ENCODE assay signal across 8 cellular contexts in the genomic region with DNA sequence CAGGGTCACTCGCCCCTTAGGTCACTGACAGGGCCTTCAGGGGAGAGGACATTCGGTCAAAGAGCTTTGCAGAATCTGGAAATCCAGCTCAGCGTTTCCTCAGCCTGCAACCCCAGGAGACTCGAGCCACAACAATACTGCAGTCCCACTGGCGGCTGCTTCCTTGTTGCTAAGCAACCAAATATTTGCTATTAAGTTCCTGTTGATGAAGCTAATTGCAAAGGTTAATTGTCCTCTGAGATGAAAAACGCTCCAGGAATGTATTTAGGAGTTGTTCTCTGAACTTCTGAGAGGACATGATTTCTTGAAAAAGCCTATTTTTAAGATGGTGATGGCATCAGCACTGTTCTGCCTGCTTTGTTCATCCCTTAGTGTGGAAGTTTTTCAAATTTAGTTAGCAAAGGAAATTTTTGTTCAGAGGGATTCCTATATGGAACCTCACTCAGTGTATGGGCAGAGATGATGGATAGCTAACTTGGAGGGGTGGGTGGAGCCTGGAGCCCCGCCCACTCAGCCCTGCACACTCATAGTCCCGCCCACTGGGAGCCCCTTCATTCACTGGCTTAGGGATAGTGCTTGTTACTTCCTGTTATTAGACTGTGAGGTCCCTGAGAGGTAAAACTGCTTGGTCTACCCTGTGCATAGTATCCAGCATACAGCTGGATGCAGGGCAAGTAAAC.
DNase-seq lines count a peak whose midpoint lies in the region; ATAC-seq and TF ChIP-seq lines count a peak whose summit lies in the region.

No MANE protein-coding gene starts in this region.

- H4K20me1 ChIP-seq in DND-41 (ENCODE audit: insufficient read depth, low read length): no peaks in the 10 kb centered on the region; the same call in 1 of the 2 replicates

- peak; percentile 53 for DNase-seq in DND-41
- DNase-seq in NCI-H82 treated with DMSO at 0.1 percent for 48 hours (lab: John Stamatoyannopoulos, UW; ENCODE audit: unreplicated experiment): peak; percentile 1
- DNase-seq in coronary artery (ENCODE audit: low spot score): no peak
- no peak for DNase-seq in NCI-H1694 treated with DMSO at 0.1 percent for 48 hours (lab: John Stamatoyannopoulos, UW)

- H3K36me3 ChIP-seq in DND-41 (ENCODE audit: insufficient read depth, low read length): no peaks in the 10 kb centered on the region
- no peaks in the 10 kb centered on the region for H3K36me3 ChIP-seq in mucosa of stomach (ENCODE audit: control insufficient read depth, insufficient read depth, low read length)

- H3K9ac ChIP-seq in DND-41 (ENCODE audit: low read depth, low read length) (no peak overlapping the region), mucosa of stomach (ENCODE audit: low read length) (peak overlapping the region; percentile 48)

- H2AFZ ChIP-seq in DND-41 (ENCODE audit: low read depth, low read length): no peak overlapping the region

- no peaks in the 10 kb centered on the region for H3K4me1 ChIP-seq in DND-41 (ENCODE audit: insufficient read depth, low read length)
- peaks cover 19% of the 10 kb centered on the region for H3K4me1 ChIP-seq in mucosa of stomach (ENCODE audit: control insufficient read depth, insufficient read depth, low read length)

- H3K27ac ChIP-seq in DND-41 (ENCODE audit: low read length) (no peak overlapping the region), coronary artery (peak overlapping the region; percentile 65 to 80)

- ATAC-seq in DND-41 (ENCODE audit: insufficient read depth, low read depth): peak; percentile 84
- peak; percentile 70 for ATAC-seq in GM21619 (IDR thresholded peaks at IDR 0.05; ENCODE audit: unreplicated experiment)
- no peak for ATAC-seq in HG02571 (IDR thresholded peaks at IDR 0.05; ENCODE audit: unreplicated experiment)
- no peak for ATAC-seq in GM19023 (IDR thresholded peaks at IDR 0.05; ENCODE audit: unreplicated experiment)

- H3K4me3 ChIP-seq in DND-41 (ENCODE audit: low read depth in 1 of 2, low read length in 2 of 2) (no peak overlapping the region), coronary artery (no peak overlapping the region), mucosa of stomach (ENCODE audit: low read length) (no peak overlapping the region)

- no peaks in the 10 kb centered on the region for H3K27me3 ChIP-seq in DND-41 (ENCODE audit: insufficient read depth, low read length, poor library complexity)
- H3K27me3 ChIP-seq in mucosa of stomach (ENCODE audit: control insufficient read depth, insufficient read depth, low read length): no peaks in the 10 kb centered on the region

- H3K9me3 ChIP-seq in DND-41 (ENCODE audit: insufficient read depth, low read length, severe bottlenecking): no peaks in the 10 kb centered on the region
- H3K9me3 ChIP-seq in mucosa of stomach (ENCODE audit: control insufficient read depth, low read length): no peaks in the 10 kb centered on the region

- no peaks in the 10 kb centered on the region for H3K79me2 ChIP-seq in DND-41 (ENCODE audit: insufficient read depth, low read length)

- no peak overlapping the region for H3K4me2 ChIP-seq in DND-41 (ENCODE audit: insufficient read depth, low read length)

- no peak for TF ChIP-seq CTCF in DND-41 (IDR thresholded peaks at IDR 0.05; ENCODE audit: borderline replicate concordance, extremely low read depth, low read length, poor library complexity, severe bottlenecking)
- TF ChIP-seq CTCF in coronary artery (IDR thresholded peaks at IDR 0.05): no peak

Comparison
In these comparisons a context has a peak if more than half of its experiments do, and no peak if none do; other contexts are left out.
1. ATAC-seq: peak in DND-41 (single experiment) and GM21619 (single experiment); none in HG02571 (single experiment) and GM19023 (single experiment).
2. DNase-seq: peak in DND-41 (single experiment) and NCI-H82 treated with DMSO at 0.1 percent for 48 hours (single experiment); none in coronary artery (single experiment) and NCI-H1694 treated with DMSO at 0.1 percent for 48 hours (single experiment).